26 cellular contexts compared by ENCODE assay signal in genomic region chrX:68568136-68568535, GRCh38.
DNase-seq lines count a peak whose midpoint lies in the region; ATAC-seq and TF ChIP-seq lines count a peak whose summit lies in the region.
"Had no signal": no experiment of that assay in that cellular context is flagged by ENCODE, and none has a peak within 500 bp of the region (broad histone marks: within the 10 kb centered on the region; RNA-seq: fewer than 3 reads in every experiment).

No MANE protein-coding gene starts in this region.

- H3K4me3 Mint-ChIP-seq in natural killer cell treated with Interleukin-12 subunit alpha and Interleukin-12 subunit beta and Interleukin-15 and Interleukin-18, amount 100 ng/mL, for 72 hours: peak overlapping the region; percentile 44
- no peak overlapping the region for H3K4me3 Mint-ChIP-seq in natural killer cell
- peak overlapping the region in 1 of 2 donors; percentile 37 for H3K4me3 Mint-ChIP-seq in stimulated activated naive CD8-positive, alpha-beta T cell treated with anti-CD3 and anti-CD28 coated beads, Interleukin-15, amount 100 ng/mL, for 72 hours
- H3K4me3 Mint-ChIP-seq: dendritic cell treated with granulocyte-macrophage colony-stimulating factor and Interleukin-4, amounts not matched to agents 40 ng/mL and 50 ng/mL, for 4 days; GM23338 had no signal

- no peak overlapping the region for H3K9ac ChIP-seq in OCI-LY3 (ENCODE audit: low read length)
- H3K9ac ChIP-seq: SK-N-SH had no signal

- peaks cover 44% of the 10 kb centered on the region for H3K4me1 ChIP-seq in OCI-LY3 (ENCODE audit: low read length)
- H3K4me1 ChIP-seq: prostate gland had no signal

- H3K36me3 ChIP-seq in OCI-LY3 (replicated peaks; ENCODE audit: low read depth, low read length): no peaks in the 10 kb centered on the region
- H3K36me3 ChIP-seq: MG63, neutrophil, prostate gland had no signal

- H3K4me1 Mint-ChIP-seq in natural killer cell treated with Interleukin-12 subunit alpha and Interleukin-12 subunit beta and Interleukin-15 and Interleukin-18, amount 100 ng/mL, for 72 hours (ENCODE audit: low read depth in 2 of 2): peaks cover 0 to 6% of the 10 kb centered on the region in 2 donors
- H3K4me1 Mint-ChIP-seq in natural killer cell: no peaks in the 10 kb centered on the region
- H3K4me1 Mint-ChIP-seq in stimulated activated naive CD8-positive, alpha-beta T cell treated with anti-CD3 and anti-CD28 coated beads, Interleukin-15, amount 100 ng/mL, for 72 hours: peaks cover 12% of the 10 kb centered on the region
- H3K4me1 Mint-ChIP-seq: GM23338 had no signal

- ATAC-seq in natural killer cell treated with Interleukin-12 subunit alpha and Interleukin-12 subunit beta and Interleukin-15 and Interleukin-18, amount 100 ng/mL, for 72 hours: peak in 1 of 2 donors; percentile 68
- no peak for ATAC-seq in natural killer cell
- ATAC-seq in stimulated activated naive CD8-positive, alpha-beta T cell treated with anti-CD3 and anti-CD28 coated beads, Interleukin-15, amount 100 ng/mL, for 72 hours: peak; percentile 79
- ATAC-seq: GM23338, K562 had no signal

- H3K9me3 Mint-ChIP-seq in natural killer cell treated with Interleukin-12 subunit alpha and Interleukin-12 subunit beta and Interleukin-15 and Interleukin-18, amount 100 ng/mL, for 72 hours: no peaks in the 10 kb centered on the region
- peaks cover 0 to 2% of the 10 kb centered on the region in 2 donors for H3K9me3 Mint-ChIP-seq in natural killer cell
- peaks cover 6 to 14% of the 10 kb centered on the region in 2 donors for H3K9me3 Mint-ChIP-seq in stimulated activated naive CD8-positive, alpha-beta T cell treated with anti-CD3 and anti-CD28 coated beads, Interleukin-15, amount 100 ng/mL, for 72 hours
- H3K9me3 Mint-ChIP-seq: GM23338 had no signal

- no peak for TF ChIP-seq CTCF in natural killer cell (IDR thresholded peaks at IDR 0.05)
- no peak for TF ChIP-seq CTCF in OCI-LY3 (IDR thresholded peaks at IDR 0.05; ENCODE audit: low read depth, low read length)

- no peaks in the 10 kb centered on the region for H4K20me1 ChIP-seq in OCI-LY3 (ENCODE audit: insufficient read depth, low read length)

- peaks cover 0 to 6% of the 10 kb centered on the region in 2 donors for H3K27me3 Mint-ChIP-seq in natural killer cell treated with Interleukin-12 subunit alpha and Interleukin-12 subunit beta and Interleukin-15 and Interleukin-18, amount 100 ng/mL, for 72 hours
- peaks cover 0 to 7% of the 10 kb centered on the region in 2 donors for H3K27me3 Mint-ChIP-seq in natural killer cell (ENCODE audit: low read depth in 2 of 2)
- H3K27me3 Mint-ChIP-seq in stimulated activated naive CD8-positive, alpha-beta T cell treated with anti-CD3 and anti-CD28 coated beads, Interleukin-15, amount 100 ng/mL, for 72 hours: no peaks in the 10 kb centered on the region
- H3K27me3 Mint-ChIP-seq: dendritic cell treated with granulocyte-macrophage colony-stimulating factor and Interleukin-4, amounts not matched to agents 40 ng/mL and 50 ng/mL, for 4 days had no signal

- peak overlapping the region; percentile 16 for H3K4me2 ChIP-seq in OCI-LY3 (ENCODE audit: low read length)
- H3K4me2 ChIP-seq: GM23338, SK-N-SH had no signal

- H3K27ac ChIP-seq in OCI-LY3 (ENCODE audit: low read length): no peak overlapping the region
- H3K27ac ChIP-seq: 22Rv1, neutrophil, prostate gland had no signal

- DNase-seq in NK-92 treated with Interleukin-12 subunit alpha and Interleukin-12 subunit beta, amount 100 ng/mL, for 24 hours (lab: John Stamatoyannopoulos, UW): peak; percentile 0
- DNase-seq in NK-92 (lab: John Stamatoyannopoulos, UW; ENCODE audit: unreplicated experiment) (no peak), natural killer cell (no peak), NCI-H146 (lab: John Stamatoyannopoulos, UW) (no peak)
- no peak for DNase-seq in natural killer cell treated with Interleukin-12 subunit alpha and Interleukin-12 subunit beta and Interleukin-15 and Interleukin-18, amount 100 ng/mL, for 72 hours (ENCODE audit: low spot score)
- peak in 1 of 2 donors; percentile 44 for DNase-seq in stimulated activated naive CD8-positive, alpha-beta T cell treated with anti-CD3 and anti-CD28 coated beads, Interleukin-15, amount 100 ng/mL, for 72 hours
- DNase-seq in central memory CD4-positive, alpha-beta T cell: no peak
- DNase-seq: activated effector memory CD4-positive, alpha-beta T cell treated with anti-CD3 and anti-CD28 coated beads, Interleukin-2, amount 50 U/mL, for 16 hours; AML-193; glutamatergic neuron; kidney glomerular epithelial cell; MG63; NCI-H1417; NCI-H2107; NCI-H510A treated with DMSO at 0.1 percent for 48 hours; RPMI8226; SK-N-SH; stimulated activated naive CD4-positive, alpha-beta T cell had no signal

- intact Hi-C loops in natural killer cell (cut with micrococcal nuclease): no loop called here

- no peaks in the 10 kb centered on the region for H3K79me2 ChIP-seq in OCI-LY3 (ENCODE audit: low read length)

- no peaks in the 10 kb centered on the region for H3K27me3 ChIP-seq in OCI-LY3 (ENCODE audit: low read depth, low read length)
- H3K27me3 ChIP-seq: MG63, neutrophil had no signal

- no peak overlapping the region for H3K27ac Mint-ChIP-seq in natural killer cell treated with Interleukin-12 subunit alpha and Interleukin-12 subunit beta and Interleukin-15 and Interleukin-18, amount 100 ng/mL, for 72 hours
- H3K27ac Mint-ChIP-seq in natural killer cell: no peak overlapping the region
- H3K27ac Mint-ChIP-seq in stimulated activated naive CD8-positive, alpha-beta T cell treated with anti-CD3 and anti-CD28 coated beads, Interleukin-15, amount 100 ng/mL, for 72 hours: no peak overlapping the region
- H3K27ac Mint-ChIP-seq: dendritic cell treated with granulocyte-macrophage colony-stimulating factor and Interleukin-4, amounts not matched to agents 40 ng/mL and 50 ng/mL, for 4 days; GM23338 had no signal

- H3K9me3 ChIP-seq in OCI-LY3 (ENCODE audit: insufficient read depth, low read length): no peaks in the 10 kb centered on the region
- H3K9me3 ChIP-seq: MG63, neutrophil, prostate gland, SK-N-SH had no signal

- peaks cover 6% of the 10 kb centered on the region for H3K36me3 Mint-ChIP-seq in natural killer cell treated with Interleukin-12 subunit alpha and Interleukin-12 subunit beta and Interleukin-15 and Interleukin-18, amount 100 ng/mL, for 72 hours
- no peaks in the 10 kb centered on the region for H3K36me3 Mint-ChIP-seq in natural killer cell

- no peak overlapping the region for H3K4me3 ChIP-seq in OCI-LY3 (ENCODE audit: low read length)
- H3K4me3 ChIP-seq: GM23338, K562, lung, MG63, prostate gland had no signal

- H2AFZ ChIP-seq in OCI-LY3 (ENCODE audit: low read depth, low read length): no peak overlapping the region
- H2AFZ ChIP-seq: GM23338 had no signal
